In the genomic region with DNA sequence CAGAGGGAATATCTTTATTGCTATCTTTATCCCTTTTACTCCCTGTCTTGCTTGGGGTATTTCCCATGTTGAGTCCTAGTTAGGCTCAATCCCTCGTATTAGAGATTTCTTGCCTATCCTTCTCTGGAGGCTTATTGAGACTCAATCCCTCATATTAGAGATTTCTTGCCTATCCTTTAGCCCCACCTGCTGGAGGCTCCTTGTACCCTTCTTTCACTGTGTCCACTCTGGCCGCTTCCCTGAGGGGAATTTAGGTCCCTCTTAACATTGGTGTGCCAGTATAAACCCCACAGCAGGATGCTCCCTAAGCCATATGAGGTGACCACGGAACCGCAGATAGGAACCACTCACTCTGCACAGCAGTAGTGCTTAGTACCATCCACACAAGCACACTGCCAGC, we compare ENCODE assay signal across 10 cellular contexts.
DNase-seq lines count a peak whose midpoint lies in the region; ATAC-seq and TF ChIP-seq lines count a peak whose summit lies in the region.
"Had no signal": no experiment of that assay in that cellular context is flagged by ENCODE, and none has a peak within 500 bp of the region (broad histone marks: within the 10 kb centered on the region; RNA-seq: fewer than 3 reads in every experiment).

No MANE protein-coding gene starts in this region.

- H4K5ac ChIP-seq in H9 (ENCODE audit: insufficient read length, low read depth, low read length): no peak overlapping the region

- H4K91ac ChIP-seq in H9 (ENCODE audit: insufficient read length, low read depth, low read length): no peak overlapping the region

- intact Hi-C loops in PC-9 (cut with micrococcal nuclease; ENCODE audit: unreplicated experiment): loop anchor here (5.0 kb wide), 1 partner anchor 669 kb away; no protein-coding TSS in a partner anchor
- intact Hi-C loops in natural killer cell (cut with micrococcal nuclease): no loop called here

- no peaks in the 10 kb centered on the region for H3F3A ChIP-seq in PC-9 (ENCODE audit: insufficient read depth, low read depth)

- no CpG with 5 or more reads among the region's 4 CpGs for WGBS in H9 (ENCODE audit: extremely low coverage, insufficient read length, low lambda C conversion rate)

- no peak overlapping the region for H2BK20ac ChIP-seq in H9 (ENCODE audit: low read depth, low read length, poor library complexity, severe bottlenecking)

- H2BK120ac ChIP-seq in H9 (ENCODE audit: low read depth, low read length, poor library complexity, severe bottlenecking): no peak overlapping the region

- H3K27me3 ChIP-seq in H9 (ENCODE audit: insufficient read depth, low read length): no peaks in the 10 kb centered on the region; the same call in 1 of the 2 replicates
- H3K27me3 ChIP-seq in PC-9 (ENCODE audit: insufficient read depth, low read depth): no peaks in the 10 kb centered on the region

- H3K9me3 ChIP-seq in H9 (ENCODE audit: control insufficient read depth, low read depth, low read length): peaks cover 24% of the 10 kb centered on the region
- H3K9me3 ChIP-seq in PC-9 (ENCODE audit: insufficient read depth, low read depth): no peaks in the 10 kb centered on the region; the same call in 1 of the 2 replicates

- H3K27ac Mint-ChIP-seq in H9 (no peak overlapping the region), natural killer cell (no peak overlapping the region)
- H3K27ac Mint-ChIP-seq: activated naive CD4-positive, alpha-beta T cell treated with anti-CD3 and anti-CD28 coated beads for 36 hours had no signal

- H3K79me2 ChIP-seq in H9 (ENCODE audit: insufficient read depth, low read length): no peaks in the 10 kb centered on the region
- H3K79me2 ChIP-seq in PC-9 (ENCODE audit: low read depth): no peaks in the 10 kb centered on the region

- no peak overlapping the region for H3K14ac ChIP-seq in H9 (ENCODE audit: insufficient read depth, low read length)

- DNase-seq in CD1c-positive myeloid dendritic cell (ENCODE audit: extremely low spot score) (peak; percentile 9), H9 (peak; percentile 37), PC-9 (peak in 1 of 2 experiments; percentile 17), fibroblast of mammary gland (ENCODE audit: low read depth) (no peak), HuH-7.5 (ENCODE audit: low spot score) (no peak), natural killer cell (no peak)
- no peak for DNase-seq in stimulated activated naive CD4-positive, alpha-beta T cell treated with Interleukin-2 at 50 U/mL for 16 hours (lab: John Stamatoyannopoulos, UW)
- DNase-seq: activated naive CD4-positive, alpha-beta T cell treated with anti-CD3 and anti-CD28 coated beads for 36 hours; NCI-H226 had no signal

- H3K56ac ChIP-seq in H9 (ENCODE audit: insufficient read length, low read depth, low read length): no peak overlapping the region

- no peaks in the 10 kb centered on the region for H3K36me3 ChIP-seq in PC-9 (ENCODE audit: low read depth)

- H2BK5ac ChIP-seq in H9 (ENCODE audit: insufficient read length, low read length): no peak overlapping the region

- peaks cover 2 to 7% of the 10 kb centered on the region in 2 experiments; a peak in 3 of 4 replicates for H3K4me1 Mint-ChIP-seq in H9
- H3K4me1 Mint-ChIP-seq in natural killer cell: no peaks in the 10 kb centered on the region

- H3K9me3 Mint-ChIP-seq in H9 (peaks cover 23 to 25% of the 10 kb centered on the region in 2 experiments), natural killer cell (peaks cover 2 to 4% of the 10 kb centered on the region in 2 donors)

- H2BK12ac ChIP-seq in H9 (ENCODE audit: insufficient read length, low read depth, low read length): no peak overlapping the region

- TF ChIP-seq CTCF in H9 (conservative IDR thresholded peaks at IDR 0.05): peak; percentile 66; the same call in 2 of the 3 replicates
- peak; percentile 59 for TF ChIP-seq CTCF in PC-9 (conservative IDR thresholded peaks at IDR 0.05)
- TF ChIP-seq CTCF in fibroblast of mammary gland (conservative IDR thresholded peaks at IDR 0.05; ENCODE audit: control insufficient read depth, insufficient read depth, low read depth, low read length): peak; percentile 35
- TF ChIP-seq CTCF in natural killer cell (IDR thresholded peaks at IDR 0.05): no peak

- H3K4me1 ChIP-seq in H9 (ENCODE audit: insufficient read depth, low read length): no peaks in the 10 kb centered on the region
- H3K4me1 ChIP-seq in PC-9 (replicated peaks; ENCODE audit: insufficient read depth): no peaks in the 10 kb centered on the region

- no peak overlapping the region for H3K4ac ChIP-seq in H9 (ENCODE audit: low read depth, low read length)

- H3T11ph ChIP-seq in H9 (ENCODE audit: low read length): no peak overlapping the region

- H3K4me3 Mint-ChIP-seq in H9 (no peak overlapping the region), natural killer cell (no peak overlapping the region)
- H3K4me3 Mint-ChIP-seq: activated naive CD4-positive, alpha-beta T cell treated with anti-CD3 and anti-CD28 coated beads for 36 hours had no signal

- no peaks in the 10 kb centered on the region for H3K9me2 ChIP-seq in PC-9 (ENCODE audit: insufficient read depth)

- CTCF ChIA-PET in PC-9 (lab: Charles Lee): no interaction called here

- H2AK5ac ChIP-seq in H9 (ENCODE audit: insufficient read length, low read length): no peak overlapping the region

- no peak overlapping the region for H3K18ac ChIP-seq in H9 (ENCODE audit: insufficient read length, low read depth, low read length)

- no peak overlapping the region for H3K4me3 ChIP-seq in PC-9
- no peak overlapping the region for H3K4me3 ChIP-seq in fibroblast of mammary gland (ENCODE audit: control insufficient read depth, low read depth, low read length)

- H4K8ac ChIP-seq in H9 (replicated peaks; ENCODE audit: insufficient read length, low read depth, low read length): no peak overlapping the region

- no peak overlapping the region for H3K4me2 ChIP-seq in H9 (ENCODE audit: insufficient read depth, insufficient read length, low read length)
- no peak overlapping the region for H3K4me2 ChIP-seq in PC-9

- no peaks in the 10 kb centered on the region for H4K20me1 ChIP-seq in H9 (ENCODE audit: control insufficient read depth, insufficient read depth, insufficient read length)
- H4K20me1 ChIP-seq in PC-9 (ENCODE audit: insufficient read depth): no peaks in the 10 kb centered on the region

- H2AFZ ChIP-seq in H9 (ENCODE audit: low read length) (no peak overlapping the region), PC-9 (no peak overlapping the region)

- POLR2A ChIA-PET in PC-9 (lab: Charles Lee; ENCODE audit: unreplicated experiment): no interaction called here

- H3K9ac ChIP-seq in H9 (ENCODE audit: extremely low read depth, insufficient read length, low read length): no peak overlapping the region

- H3K36me3 Mint-ChIP-seq in H9 (ENCODE audit: insufficient read depth in 1 of 3, low read depth in 3 of 3) (peaks cover 8 to 32% (median 8%) of the 10 kb centered on the region in 3 experiments), natural killer cell (no peaks in the 10 kb centered on the region)

- no peak overlapping the region for H3K27ac ChIP-seq in H9 (ENCODE audit: insufficient read length, low read depth, low read length)
- no peak overlapping the region for H3K27ac ChIP-seq in PC-9

- H3K27me3 Mint-ChIP-seq in H9 (ENCODE audit: low read depth): peaks cover 1% of the 10 kb centered on the region
- peaks cover 1 to 9% of the 10 kb centered on the region in 2 donors for H3K27me3 Mint-ChIP-seq in natural killer cell (ENCODE audit: low read depth in 2 of 2)

- H3K23ac ChIP-seq in H9 (ENCODE audit: insufficient read length, low read depth, low read length): no peak overlapping the region

- no peaks in the 10 kb centered on the region for H3K23me2 ChIP-seq in H9 (ENCODE audit: insufficient read length, low read depth, low read length, poor library complexity, severe bottlenecking)

- H3K79me1 ChIP-seq in H9 (ENCODE audit: insufficient read depth, low read depth, low read length, poor library complexity, severe bottlenecking): no peaks in the 10 kb centered on the region

- no peak for ATAC-seq in GM21825 (IDR thresholded peaks at IDR 0.05; ENCODE audit: unreplicated experiment)
- ATAC-seq in natural killer cell: no peak

- BruUV-seq in PC-9 (replicated peaks; lab: Mats Ljungman, UMichigan): no TSS peak

- no peak overlapping the region for H2BK15ac ChIP-seq in H9 (ENCODE audit: low read depth, low read length)

Comparison
In these comparisons a context has a peak if more than half of its experiments do, and no peak if none do; other contexts are left out.
1. DNase-seq: peak in CD1c-positive myeloid dendritic cell (single experiment) and H9 (single experiment); none in fibroblast of mammary gland (single experiment), HuH-7.5 (single experiment), natural killer cell (single experiment) and stimulated activated naive CD4-positive, alpha-beta T cell treated with Interleukin-2 at 50 U/mL for 16 hours (single experiment).